In the genomic region with DNA sequence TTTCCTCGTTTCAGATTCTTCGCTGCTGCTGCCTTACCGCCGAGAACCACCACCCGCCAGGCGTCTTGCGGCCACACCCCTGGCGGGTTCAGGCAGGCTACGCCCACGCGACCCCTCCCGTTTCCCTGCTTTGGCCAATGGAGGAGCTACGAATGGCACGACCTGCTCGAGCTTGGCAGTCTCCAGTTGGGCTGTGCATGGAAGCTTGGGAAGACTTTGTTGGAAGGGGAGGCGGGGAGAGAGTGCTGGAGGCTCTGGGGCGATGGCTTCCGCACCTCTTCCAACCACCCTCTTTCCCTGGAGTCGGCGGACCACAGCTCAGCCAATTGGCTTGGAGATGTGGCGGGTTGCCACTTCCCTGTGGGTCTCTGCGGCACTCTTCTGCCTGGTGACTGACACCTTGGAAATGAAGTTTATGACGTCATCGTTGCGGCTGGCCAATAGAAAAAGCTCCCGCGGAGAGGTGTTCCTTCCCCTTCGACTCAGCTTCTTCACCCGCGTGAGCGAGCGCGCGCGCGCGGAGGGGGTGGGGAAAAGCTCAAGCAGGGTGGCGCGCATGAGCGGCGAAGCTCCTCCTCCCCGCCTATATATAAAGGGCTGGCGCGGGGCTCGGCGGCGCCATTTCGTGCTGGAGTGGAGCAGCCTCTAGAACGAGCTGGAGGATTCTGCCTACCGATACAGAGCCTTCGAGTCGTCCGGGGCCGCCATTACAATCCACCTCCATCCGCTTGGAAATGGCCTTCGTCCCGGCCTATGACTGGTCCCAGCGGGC, we compare ENCODE assay signal across 8 cellular contexts. TPM values are rescaled to one million over a fixed set of nuclear protein-coding genes. Genes with fewer than 3 reads are reported as not detected.
A peak's percentile ranks its signal among the peaks of the same experiment; 100 is the strongest.
DNase-seq lines count a peak whose midpoint lies in the region; ATAC-seq, FAIRE-seq and TF ChIP-seq lines count a peak whose summit lies in the region.

No MANE protein-coding gene starts in this region.

- H3K4me3 Mint-ChIP-seq in T-helper 2 cell treated with Interferon-gamma antibody and Interleukin-4, amounts not matched to agents 5 μg/mL and 100 μg/mL, for 36 hours: peak overlapping the region; percentile 93

- DNase-seq in NCI-H187 treated with DMSO at 0.1 percent for 48 hours (lab: John Stamatoyannopoulos, UW) (peak; percentile 98), ascending aorta (ENCODE audit: low spot score in 2 of 2) (peak; percentile 99 to 100), right atrium auricular region (ENCODE audit: low spot score) (peak; percentile 100), psoas muscle (peak; percentile 99 to 100), urothelium cell line (ENCODE audit: low spot score) (peak; percentile 95)
- peak; percentile 99 for DNase-seq in T-helper 2 cell treated with Interferon-gamma antibody and Interleukin-4, amounts not matched to agents 5 μg/mL and 100 μg/mL, for 36 hours (ENCODE audit: low spot score)

- intact Hi-C loops in ascending aorta (cut with DNase I): loop anchor here (2.0 to 10.0 kb wide), 8 partner anchors 31 to 1429 kb away; partner anchors contain the start of genes CUTA, DDX39B, HLA-DMB and HSD17B8
- intact Hi-C loops in psoas muscle (cut with DNase I): loop anchor here (5.0 to 10.0 kb wide), 2 partner anchors 231 to 1157 kb away; partner anchors contain the start of genes HSD17B8 (in 1 of the 2), HSPA1A (in 1 of the 2), HSPA1L (in 1 of the 2) and RXRB (in 1 of the 2)

- H3K27ac ChIP-seq in ascending aorta (peak overlapping the region; percentile 98 to 99), right atrium auricular region (peak overlapping the region; percentile 99 to 100), psoas muscle (peak overlapping the region; percentile 100)

- peak in 1 of 3 experiments; percentile 19 for TF ChIP-seq CTCF in ascending aorta (IDR thresholded peaks at IDR 0.05)
- no peak for TF ChIP-seq CTCF in right atrium auricular region (IDR thresholded peaks at IDR 0.05)
- TF ChIP-seq CTCF in psoas muscle (IDR thresholded peaks at IDR 0.05): no peak

- H3K36me3 Mint-ChIP-seq in T-helper 2 cell treated with Interferon-gamma antibody and Interleukin-4, amounts not matched to agents 5 μg/mL and 100 μg/mL, for 36 hours (ENCODE audit: low read depth): peaks cover 68% of the 10 kb centered on the region

- H3K27ac Mint-ChIP-seq in T-helper 2 cell treated with Interferon-gamma antibody and Interleukin-4, amounts not matched to agents 5 μg/mL and 100 μg/mL, for 36 hours: peak overlapping the region; percentile 99

- H3K4me1 ChIP-seq in ascending aorta (peaks cover 3 to 26% of the 10 kb centered on the region in 2 donors), right atrium auricular region (peaks cover 3 to 36% of the 10 kb centered on the region in 2 donors), psoas muscle (peaks cover 25% of the 10 kb centered on the region)

- FAIRE-seq in urothelium cell line (lab: Jason Lieb, UNC): no peak

- peaks cover 29 to 43% of the 10 kb centered on the region in 2 donors for H3K36me3 ChIP-seq in ascending aorta
- peaks cover 45% of the 10 kb centered on the region for H3K36me3 ChIP-seq in right atrium auricular region
- H3K36me3 ChIP-seq in psoas muscle (ENCODE audit: insufficient read depth in 1 of 2, low read depth in 1 of 2): peaks cover 19 to 47% of the 10 kb centered on the region in 2 donors

- H3K9me3 Mint-ChIP-seq in T-helper 2 cell treated with Interferon-gamma antibody and Interleukin-4, amounts not matched to agents 5 μg/mL and 100 μg/mL, for 36 hours: no peaks in the 10 kb centered on the region

- H3K9me3 ChIP-seq in ascending aorta: no peaks in the 10 kb centered on the region
- no peaks in the 10 kb centered on the region for H3K9me3 ChIP-seq in right atrium auricular region
- no peaks in the 10 kb centered on the region for H3K9me3 ChIP-seq in psoas muscle

- ATAC-seq in GM18505 (IDR thresholded peaks at IDR 0.05; ENCODE audit: unreplicated experiment) (peak; percentile 42), HG02970 (IDR thresholded peaks at IDR 0.05; ENCODE audit: low FRiP score, unreplicated experiment) (peak; percentile 47), psoas muscle (peak; percentile 54 to 65 (median 60))

- H3K27me3 ChIP-seq in ascending aorta: no peaks in the 10 kb centered on the region
- H3K27me3 ChIP-seq in right atrium auricular region: no peaks in the 10 kb centered on the region
- H3K27me3 ChIP-seq in psoas muscle (ENCODE audit: insufficient read depth in 3 of 3, low read length in 2 of 3): no peaks in the 10 kb centered on the region

- peak overlapping the region; percentile 86 to 95 for H3K4me3 ChIP-seq in ascending aorta
- H3K4me3 ChIP-seq in right atrium auricular region: peak overlapping the region; percentile 75 to 96
- H3K4me3 ChIP-seq in psoas muscle: peak overlapping the region; percentile 79

- H3K27me3 Mint-ChIP-seq in T-helper 2 cell treated with Interferon-gamma antibody and Interleukin-4, amounts not matched to agents 5 μg/mL and 100 μg/mL, for 36 hours (ENCODE audit: low read depth): no peaks in the 10 kb centered on the region

- H3K4me1 Mint-ChIP-seq in T-helper 2 cell treated with Interferon-gamma antibody and Interleukin-4, amounts not matched to agents 5 μg/mL and 100 μg/mL, for 36 hours (ENCODE audit: low read depth): peaks cover 26% of the 10 kb centered on the region

- peak; percentile 100 for TF ChIP-seq POLR2A in GM18505 (IDR thresholded peaks at IDR 0.05; ENCODE audit: borderline replicate concordance, extremely low read depth, insufficient read depth, insufficient read length)

- 0 to 1% (median 0%) methylated on average over 50 to 58 of the region's 58 CpGs for WGBS in psoas muscle, 3 donors

RNA-seq across cellular contexts. Expression of gene BRD2, which starts 3.4 kb away (rescaled TPM):
- 140 TPM for total RNA-seq in ascending aorta
- total RNA-seq in right atrium auricular region: 10 to 100 TPM; 56.9 to 91.1 TPM
- 100 to 1,000 TPM in 3 of 4 donors, 10 to 100 TPM in 1; 70.0 to 135 (median 115) TPM for total RNA-seq in psoas muscle
- 10 to 100 TPM; 62.2 to 93.0 (median 64.4) TPM for polyA plus RNA-seq in psoas muscle

RNA-seq across cellular contexts. Expression of gene HLA-DMA, which starts 18.9 kb away (rescaled TPM):
- total RNA-seq in ascending aorta (28.0 TPM), right atrium auricular region (10 to 100 TPM in 1 of 2 donors, 1 to 10 TPM in 1; 9.2 to 15.4 TPM), psoas muscle (10 to 100 TPM in 2 of 4 donors, 1 to 10 TPM in 2; 3.2 to 12.0 (median 9.4) TPM)
- polyA plus RNA-seq in psoas muscle: 1 to 10 TPM; 6.3 to 7.4 (median 7.1) TPM

RNA-seq across cellular contexts. Expression of gene HLA-DMB, which starts 30.9 kb away (rescaled TPM):
- 26.8 TPM for total RNA-seq in ascending aorta
- 10 to 100 TPM in 1 of 2 donors, 1 to 10 TPM in 1; 3.6 to 12.9 TPM for total RNA-seq in right atrium auricular region
- total RNA-seq in psoas muscle: 1 to 10 TPM; 1.4 to 7.6 (median 3.6) TPM
- 1 to 10 TPM; 2.8 to 3.1 (median 2.9) TPM for polyA plus RNA-seq in psoas muscle

RNA-seq across cellular contexts. Expression of gene HLA-DOA, which starts 37.6 kb away (rescaled TPM):
- total RNA-seq in ascending aorta (358 TPM), right atrium auricular region (10 to 100 TPM in 1 of 2 donors, 1 to 10 TPM in 1; 2.6 to 15.6 TPM), psoas muscle (1 to 10 TPM in 2 of 4 donors, under 1 TPM in 2; 0.48 to 1.5 (median 0.85) TPM)
- polyA plus RNA-seq in psoas muscle: under 1 TPM; 0.36 to 0.77 (median 0.58) TPM

Comparison
In these comparisons a context has a peak if more than half of its experiments do, and no peak if none do; other contexts are left out.
1. Peak in every context shown above with its lines: DNase-seq, ATAC-seq, H3K4me3 ChIP-seq and H3K27ac ChIP-seq.